11 cellular contexts compared by ENCODE assay signal in the genomic region with DNA sequence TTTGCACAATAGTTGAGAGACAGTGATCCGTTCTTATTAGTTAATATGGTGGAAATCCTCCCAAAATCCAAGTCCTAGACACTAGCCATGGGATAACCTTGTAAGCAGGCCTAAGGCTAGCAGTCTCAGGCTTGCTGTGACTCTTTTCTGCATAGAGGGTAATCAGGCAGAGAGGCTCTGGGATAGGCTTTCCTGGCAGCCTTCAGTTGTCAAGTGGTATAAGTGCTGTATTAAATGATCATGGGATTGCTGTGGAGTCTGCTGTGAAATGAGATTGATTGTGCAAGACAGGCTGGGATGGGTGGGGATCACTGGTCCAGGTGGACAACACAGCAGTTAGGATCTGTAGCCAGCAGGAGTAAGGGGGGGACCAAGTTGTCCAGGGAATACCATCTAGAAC.
A peak's percentile ranks its signal among the peaks of the same experiment; 100 is the strongest.
DNase-seq lines count a peak whose midpoint lies in the region; ATAC-seq and TF ChIP-seq lines count a peak whose summit lies in the region.
"Had no signal": no experiment of that assay in that cellular context is flagged by ENCODE, and none has a peak within 500 bp of the region (broad histone marks: within the 10 kb centered on the region; RNA-seq: fewer than 3 reads in every experiment).

No MANE protein-coding gene starts in this region.

- intact Hi-C loops in Right ventricle myocardium superior (cut with DNase I) = no loop called here
- intact Hi-C loops in left cardiac atrium (cut with DNase I) = no loop called here

- no peak for TF ChIP-seq CTCF in VCaP (conservative IDR thresholded peaks at IDR 0.05)

- no peak for DNase-seq in Right ventricle myocardium superior
- DNase-seq in left cardiac atrium = no peak
- DNase-seq in NCI-H1092 treated with DMSO at 0.1 percent for 48 hours (lab: John Stamatoyannopoulos, UW) = peak; percentile 56
- DNase-seq in renal cortical epithelial cell (ENCODE audit: low read depth) = peak; percentile 42
- DNase-seq in NCI-H526 (lab: John Stamatoyannopoulos, UW) = no peak
- DNase-seq in T1000 (lab: John Stamatoyannopoulos, UW) = no peak
- DNase-seq: CD4-positive, alpha-beta memory T cell; DMS79; H9 had no signal

- peak overlapping the region; percentile 92 for H3K27ac ChIP-seq in VCaP
- H3K27ac ChIP-seq: C4-2B had no signal

- ATAC-seq in Right ventricle myocardium superior (ENCODE audit: poor library complexity) (peak; percentile 72), left cardiac atrium (no peak)

Comparison
In these comparisons a context has a peak if more than half of its experiments do, and no peak if none do; other contexts are left out.
1. DNase-seq: peak in NCI-H1092 treated with DMSO at 0.1 percent for 48 hours (single experiment) and renal cortical epithelial cell (single experiment); none in Right ventricle myocardium superior (single experiment), left cardiac atrium (single experiment), NCI-H526 (0 of 2) and T1000 (single experiment).